In genomic region chr6:135054238-135054574, GRCh38 we compare ENCODE assay signal across 8 cellular contexts. TPM values are rescaled to one million over a fixed set of nuclear protein-coding genes. Genes with fewer than 3 reads are reported as not detected.
DNase-seq lines count a peak whose midpoint lies in the region; ATAC-seq and TF ChIP-seq lines count a peak whose summit lies in the region.

No MANE protein-coding gene starts in this region.

- H3K4me1 Mint-ChIP-seq in T-helper 17 cell: peaks cover 27% of the 10 kb centered on the region
- H3K4me1 Mint-ChIP-seq in progenitor cell of endocrine pancreas (ENCODE audit: low read depth): peaks cover 16% of the 10 kb centered on the region

- H3K36me3 Mint-ChIP-seq in T-helper 17 cell (ENCODE audit: low read depth) (no peaks in the 10 kb centered on the region), progenitor cell of endocrine pancreas (ENCODE audit: insufficient read depth) (no peaks in the 10 kb centered on the region)

- no peak for DNase-seq in T-helper 17 cell
- peak; percentile 8 for DNase-seq in fibroblast of peridontal ligament (ENCODE audit: extremely low read depth)
- DNase-seq in progenitor cell of endocrine pancreas (ENCODE audit: low spot score, unreplicated experiment): no peak
- no peak for DNase-seq in NCI-H187 treated with DMSO at 0.1 percent for 48 hours (lab: John Stamatoyannopoulos, UW)
- DNase-seq in GM10266 (ENCODE audit: extremely low spot score): no peak
- DNase-seq in NCI-H2196 (lab: John Stamatoyannopoulos, UW; ENCODE audit: unreplicated experiment): no peak

- H3K9me3 ChIP-seq in T-helper 17 cell (ENCODE audit: control insufficient read depth, low read length, poor library complexity, severe bottlenecking): no peaks in the 10 kb centered on the region

- H3K27ac Mint-ChIP-seq in T-helper 17 cell (peak overlapping the region; percentile 100), progenitor cell of endocrine pancreas (peak overlapping the region; percentile 99)

- no peak for TF ChIP-seq CTCF in progenitor cell of endocrine pancreas (IDR thresholded peaks at IDR 0.05; ENCODE audit: unreplicated experiment)
- no peak for TF ChIP-seq CTCF in GM10266 (IDR thresholded peaks at IDR 0.05; ENCODE audit: control insufficient read depth, insufficient read depth, low read depth, missing control alignments)

- H3K27me3 Mint-ChIP-seq in T-helper 17 cell (peaks cover under 1% of the 10 kb centered on the region), progenitor cell of endocrine pancreas (no peaks in the 10 kb centered on the region)

- no peaks in the 10 kb centered on the region for H3K9me3 Mint-ChIP-seq in progenitor cell of endocrine pancreas (ENCODE audit: low read depth)

- peak; percentile 9 for ATAC-seq in GM18511 (IDR thresholded peaks at IDR 0.05; ENCODE audit: unreplicated experiment)
- ATAC-seq in HG02885 (IDR thresholded peaks at IDR 0.05; ENCODE audit: poor library complexity, unreplicated experiment): peak; percentile 7
- peak; percentile 28 for ATAC-seq in T-helper 17 cell

- peak overlapping the region; percentile 99 for H3K4me3 Mint-ChIP-seq in T-helper 17 cell
- H3K4me3 Mint-ChIP-seq in progenitor cell of endocrine pancreas (ENCODE audit: low read depth): peak overlapping the region; percentile 98

RNA-seq across cellular contexts. Expression of gene HBS1L, which starts 0.4 kb away (rescaled TPM):
- total RNA-seq in T-helper 17 cell (10 to 100 TPM; 72.1 to 94.0 TPM), progenitor cell of endocrine pancreas (77.2 and 88.7 TPM in 2 replicates)
